Comparison of ENCODE assay signal across 23 cellular contexts in genomic region chr10:124369066-124369465, GRCh38.
"Had no signal": no experiment of that assay in that cellular context is flagged by ENCODE, and none has a peak within 500 bp of the region (broad histone marks: within the 10 kb centered on the region; RNA-seq: fewer than 3 reads in every experiment).

No MANE protein-coding gene starts in this region.

- H3K36me3 ChIP-seq: colonic mucosa, esophagus squamous epithelium, gastrocnemius medialis, heart right ventricle, left lung, lower lobe of right lung had no signal

- DNase-seq: colonic mucosa; cortex of kidney; effector CD8-positive, alpha-beta T cell; effector memory CD8-positive, alpha-beta T cell; endodermal cell; erythroblast; esophagus squamous epithelium; foreskin fibroblast; foreskin melanocyte; gastrocnemius medialis; glutamatergic neuron; head of caudate nucleus; heart right ventricle; hippocampal formation; left cardiac atrium; left lung; left ventricle myocardium superior; lower lobe of right lung; mesendoderm; midbrain; naive thymus-derived CD4-positive, alpha-beta T cell had no signal

- H3K9me3 ChIP-seq: colonic mucosa, esophagus squamous epithelium, gastrocnemius medialis, heart right ventricle, left lung, lower lobe of right lung had no signal

- H3K4me3 ChIP-seq: colonic mucosa, esophagus squamous epithelium, gastrocnemius medialis, heart right ventricle, left lung, lower lobe of right lung had no signal

- H3K4me3 Mint-ChIP-seq: dendritic cell treated with granulocyte-macrophage colony-stimulating factor and Interleukin-4, amounts not matched to agents 40 ng/mL and 50 ng/mL, for 4 days; effector memory CD8-positive, alpha-beta T cell; endodermal cell; naive thymus-derived CD4-positive, alpha-beta T cell had no signal

- H3K4me1 Mint-ChIP-seq: endodermal cell had no signal

- H3K27ac ChIP-seq: colonic mucosa, epithelial cell of prostate, esophagus squamous epithelium, gastrocnemius medialis, heart right ventricle, left lung, lower lobe of right lung had no signal

- H3K4me1 ChIP-seq: colonic mucosa, gastrocnemius medialis, heart right ventricle, left lung, lower lobe of right lung had no signal

- H3K27ac Mint-ChIP-seq: dendritic cell treated with granulocyte-macrophage colony-stimulating factor and Interleukin-4, amounts not matched to agents 40 ng/mL and 50 ng/mL, for 4 days; effector memory CD8-positive, alpha-beta T cell; endodermal cell; naive thymus-derived CD4-positive, alpha-beta T cell had no signal

- H3K9me3 Mint-ChIP-seq: effector memory CD8-positive, alpha-beta T cell had no signal

- H3K27me3 ChIP-seq: colonic mucosa, gastrocnemius medialis had no signal

- H3K36me3 Mint-ChIP-seq: naive thymus-derived CD4-positive, alpha-beta T cell had no signal
